ENCODE assay signal across 8 cellular contexts in genomic region chr16:67278773-67279295, GRCh38. TPM values are rescaled to one million over a fixed set of nuclear protein-coding genes. Genes with fewer than 3 reads are reported as not detected.
DNase-seq lines count a peak whose midpoint lies in the region; ATAC-seq, FAIRE-seq and TF ChIP-seq lines count a peak whose summit lies in the region.

No MANE protein-coding gene starts in this region.

- no peaks in the 10 kb centered on the region for H3K9me3 Mint-ChIP-seq in nephron

- no peak for FAIRE-seq in HTR-8/SVneo (lab: Jason Lieb, UNC)

- H3K27ac Mint-ChIP-seq in nephron: no peak overlapping the region

- TF ChIP-seq CTCF in epithelial cell of proximal tubule (conservative IDR thresholded peaks at IDR 0.05; ENCODE audit: low read depth, low read length) (no peak), nephron (IDR thresholded peaks at IDR 0.05; ENCODE audit: unreplicated experiment in 3 of 3) (no peak)

- in situ Hi-C loops in KBM-7 (cut with MboI; ENCODE audit: low pct_unique_long_range_greater_than_20kb, low sequenced_read_pairs): no loop called here

- H3K36me3 Mint-ChIP-seq in nephron (ENCODE audit: low read depth): no peaks in the 10 kb centered on the region

- H3K27me3 Mint-ChIP-seq in nephron (ENCODE audit: low read depth): peaks cover 3% of the 10 kb centered on the region

- peak; percentile 27 for ATAC-seq in GM21515 (IDR thresholded peaks at IDR 0.05; ENCODE audit: unreplicated experiment)

- H3K4me3 Mint-ChIP-seq in nephron: peak overlapping the region; percentile 74 to 81 (median 77)

- H3K4me3 ChIP-seq in epithelial cell of proximal tubule (ENCODE audit: low read depth, low read length): peak overlapping the region; percentile 70

- DNase-seq in GM03348 (ENCODE audit: low spot score): peak; percentile 52
- DNase-seq in KBM-7: peak; percentile 59
- peak; percentile 35 for DNase-seq in activated CD4-positive, alpha-beta T cell treated with anti-CD3 and anti-CD28 coated beads, Interleukin-2, amount 50 U/mL, for 1 hour
- no peak for DNase-seq in epithelial cell of proximal tubule (ENCODE audit: low read depth)
- no peak for DNase-seq in T1000 (lab: John Stamatoyannopoulos, UW)
- DNase-seq in HTR-8/SVneo (ENCODE audit: insufficient read length, low spot score): no peak

- H3K4me1 Mint-ChIP-seq in nephron: peaks cover 10% of the 10 kb centered on the region

RNA-seq across cellular contexts. Expression of gene PLEKHG4, which starts 0.5 kb away (rescaled TPM):
- 6.6 and 10.2 TPM in 2 replicates for total RNA-seq in epithelial cell of proximal tubule

RNA-seq across cellular contexts. Expression of gene SLC9A5, which starts 30.1 kb away (rescaled TPM):
- total RNA-seq in epithelial cell of proximal tubule: 0.14 and 0.23 TPM in 2 replicates

RNA-seq across cellular contexts. Expression of gene FHOD1, which starts 31.6 kb away (rescaled TPM):
- total RNA-seq in epithelial cell of proximal tubule: 16.4 and 20.1 TPM in 2 replicates

RNA-seq across cellular contexts. Expression of gene KCTD19, which starts 47.7 kb away (rescaled TPM):
- 0.14 and 0.35 TPM in 2 replicates for total RNA-seq in epithelial cell of proximal tubule

RNA-seq across cellular contexts. Expression of gene LRRC36, which starts 47.8 kb away (rescaled TPM):
- 0.07 and 0.52 TPM in 2 replicates for total RNA-seq in epithelial cell of proximal tubule

Comparison
In these comparisons a context has a peak if more than half of its experiments do, and no peak if none do; other contexts are left out.
1. DNase-seq: peak in GM03348 (single experiment), KBM-7 (single experiment) and activated CD4-positive, alpha-beta T cell treated with anti-CD3 and anti-CD28 coated beads, Interleukin-2, amount 50 U/mL, for 1 hour (single experiment); none in epithelial cell of proximal tubule (single experiment), T1000 (single experiment) and HTR-8/SVneo (single experiment).